In genomic region chr7:134943785-134944400, GRCh38 we compare ENCODE assay signal across 9 cellular contexts. TPM values are rescaled to one million over a fixed set of nuclear protein-coding genes. Genes with fewer than 3 reads are reported as not detected.
DNase-seq lines count a peak whose midpoint lies in the region; ATAC-seq and TF ChIP-seq lines count a peak whose summit lies in the region.
"Had no signal": no experiment of that assay in that cellular context is flagged by ENCODE, and none has a peak within 500 bp of the region (broad histone marks: within the 10 kb centered on the region; RNA-seq: fewer than 3 reads in every experiment).

No MANE protein-coding gene starts in this region.

- no peaks in the 10 kb centered on the region for H3K27me3 Mint-ChIP-seq in nephron (ENCODE audit: low read depth)
- H3K27me3 Mint-ChIP-seq in CD4-positive, alpha-beta memory T cell = peaks cover 1% of the 10 kb centered on the region in 2 donors

- H3K36me3 ChIP-seq in BE2C = peaks cover 8% of the 10 kb centered on the region
- H3K36me3 ChIP-seq in WERI-Rb-1 = no peaks in the 10 kb centered on the region
- H3K36me3 ChIP-seq in CD4-positive, alpha-beta memory T cell (ENCODE audit: insufficient read depth, low read length) = no peaks in the 10 kb centered on the region

- no peaks in the 10 kb centered on the region for H3K4me1 ChIP-seq in BE2C
- no peaks in the 10 kb centered on the region for H3K4me1 ChIP-seq in CD4-positive, alpha-beta memory T cell (ENCODE audit: insufficient read depth, low read length)

- POLR2A ChIA-PET in CD4-positive, alpha-beta memory T cell (lab: Charles Lee; ENCODE audit: partially characterized antibody) = no interaction called here

- intact Hi-C loops in CD4-positive, alpha-beta memory T cell (cut with micrococcal nuclease) = loop anchor here (2.0 kb wide), 1 partner anchor 311 kb away; no protein-coding TSS in a partner anchor

- peak overlapping the region; percentile 45 to 64 (median 63) for H3K27ac Mint-ChIP-seq in nephron
- no peak overlapping the region for H3K27ac Mint-ChIP-seq in CD4-positive, alpha-beta memory T cell
- H3K27ac Mint-ChIP-seq: dendritic cell treated with granulocyte-macrophage colony-stimulating factor and Interleukin-4, amounts not matched to agents 40 ng/mL and 50 ng/mL, for 4 days had no signal

- peaks cover 58% of the 10 kb centered on the region for H3K36me3 Mint-ChIP-seq in nephron (ENCODE audit: low read depth)
- H3K36me3 Mint-ChIP-seq in CD4-positive, alpha-beta memory T cell = no peaks in the 10 kb centered on the region

- no peak overlapping the region for H3K4me3 Mint-ChIP-seq in nephron
- H3K4me3 Mint-ChIP-seq in CD4-positive, alpha-beta memory T cell = no peak overlapping the region
- H3K4me3 Mint-ChIP-seq: dendritic cell treated with granulocyte-macrophage colony-stimulating factor and Interleukin-4, amounts not matched to agents 40 ng/mL and 50 ng/mL, for 4 days had no signal

- H3K9me3 ChIP-seq in BE2C = no peaks in the 10 kb centered on the region
- H3K9me3 ChIP-seq in WERI-Rb-1 (ENCODE audit: severe bottlenecking) = no peaks in the 10 kb centered on the region
- no peaks in the 10 kb centered on the region for H3K9me3 ChIP-seq in CD4-positive, alpha-beta memory T cell (ENCODE audit: control insufficient read depth in 1 of 2, low read length in 2 of 2)

- H3K4me3 ChIP-seq in BE2C (ENCODE audit: low read depth, low read length) = no peak overlapping the region
- H3K4me3 ChIP-seq in WERI-Rb-1 (ENCODE audit: low read depth, low read length) = no peak overlapping the region
- H3K4me3 ChIP-seq in CD4-positive, alpha-beta memory T cell (ENCODE audit: low read length in 2 of 2) = no peak overlapping the region

- peak; percentile 71 for TF ChIP-seq CTCF in BE2C (IDR thresholded peaks at IDR 0.05; ENCODE audit: low read depth, low read length)
- peak; percentile 46 for TF ChIP-seq CTCF in WERI-Rb-1 (IDR thresholded peaks at IDR 0.05; ENCODE audit: low read depth, low read length)
- TF ChIP-seq CTCF in nephron (IDR thresholded peaks at IDR 0.05; ENCODE audit: unreplicated experiment in 3 of 3) = peak; percentile 38 to 60 (median 39)

- DNase-seq in BE2C (no peak), HT-29 (ENCODE audit: low spot score) (peak; percentile 64), WERI-Rb-1 (no peak), mesenteric fat pad (ENCODE audit: low spot score) (no peak)
- no peak for DNase-seq in stimulated activated CD8-positive, alpha-beta memory T cell treated with anti-CD3 and anti-CD28 coated beads, Interleukin-4, amount 100 ng/mL, for 48 hours
- DNase-seq in CD4-positive, alpha-beta memory T cell = no peak

- H3K9me3 Mint-ChIP-seq in nephron = no peaks in the 10 kb centered on the region
- H3K9me3 Mint-ChIP-seq in CD4-positive, alpha-beta memory T cell = no peaks in the 10 kb centered on the region
- H3K9me3 Mint-ChIP-seq: dendritic cell treated with granulocyte-macrophage colony-stimulating factor and Interleukin-4, amounts not matched to agents 40 ng/mL and 50 ng/mL, for 4 days had no signal

- CTCF ChIA-PET in CD4-positive, alpha-beta memory T cell (lab: Charles Lee; ENCODE audit: partially characterized antibody) = interaction anchor here (1.2 kb wide), 1 partner anchor 193 kb away, joined by 3 read pairs; no protein-coding TSS in a partner anchor

- no peak overlapping the region for H3K27ac ChIP-seq in WERI-Rb-1
- H3K27ac ChIP-seq in CD4-positive, alpha-beta memory T cell (ENCODE audit: low read depth, low read length) = no peak overlapping the region

- ATAC-seq in GM19025 (IDR thresholded peaks at IDR 0.05; ENCODE audit: low read depth, unreplicated experiment) = peak; percentile 75

- H3K27me3 ChIP-seq in BE2C (no peaks in the 10 kb centered on the region), WERI-Rb-1 (ENCODE audit: insufficient read depth, low read depth, severe bottlenecking) (no peaks in the 10 kb centered on the region)
- H3K27me3 ChIP-seq in CD4-positive, alpha-beta memory T cell (ENCODE audit: insufficient read depth, low read length) = no peaks in the 10 kb centered on the region

- H3K4me1 Mint-ChIP-seq in nephron = peaks cover 50% of the 10 kb centered on the region
- peaks cover 0 to 5% (median 4%) of the 10 kb centered on the region in 4 donors for H3K4me1 Mint-ChIP-seq in CD4-positive, alpha-beta memory T cell

RNA-seq across cellular contexts. Expression of gene AGBL3, which starts 42.4 kb away (rescaled TPM):
- polyA plus RNA-seq in BE2C (2012; ENCODE audit: insufficient read depth, insufficient read length, low read depth) = 1.9 TPM
- total RNA-seq in HT-29 (2014; rRNA removed; shearing (Covaris generic)) = 0.18 and 0.31 TPM in 2 replicates
- total RNA-seq in mesenteric fat pad = 2.6 TPM
- total RNA-seq in CD4-positive, alpha-beta memory T cell = 1 to 10 TPM; 5.5 to 6.2 TPM
- under 1 TPM; 0.42 to 0.91 TPM for polyA plus RNA-seq in CD4-positive, alpha-beta memory T cell

Comparison
In these comparisons a context has a peak if more than half of its experiments do, and no peak if none do; other contexts are left out.
1. H3K27ac Mint-ChIP-seq: peak in nephron (3 of 3); none in CD4-positive, alpha-beta memory T cell (0 of 7).
2. Peak in every context shown above with its lines, with median percentiles within 50 percentile points of each other: CTCF ChIP-seq.